15 cellular contexts compared by ENCODE assay signal in the genomic region with DNA sequence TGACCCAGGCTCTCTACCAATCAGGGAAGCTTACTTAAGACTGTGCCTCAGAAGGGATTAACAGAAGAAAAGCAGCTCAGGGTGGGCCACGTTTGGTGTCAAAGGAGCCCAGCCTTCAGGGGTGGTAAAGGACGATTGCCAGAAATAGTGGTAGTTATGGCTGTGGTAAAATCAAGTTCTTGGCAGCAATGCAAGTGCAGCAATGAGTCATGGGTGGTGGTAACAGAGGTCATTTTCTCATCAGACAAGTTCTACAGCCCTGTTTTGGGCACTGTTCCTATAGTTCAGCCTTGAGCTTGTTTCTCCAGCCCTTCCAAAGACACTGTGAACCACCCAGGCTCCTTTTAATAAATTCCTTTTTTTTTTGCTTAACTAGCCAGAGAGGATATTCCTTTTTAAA.
DNase-seq lines count a peak whose midpoint lies in the region; ATAC-seq, FAIRE-seq and TF ChIP-seq lines count a peak whose summit lies in the region.
"Had no signal": no experiment of that assay in that cellular context is flagged by ENCODE, and none has a peak within 500 bp of the region (broad histone marks: within the 10 kb centered on the region; RNA-seq: fewer than 3 reads in every experiment).

No MANE protein-coding gene starts in this region.

- H4K20me1 ChIP-seq in PC-9 (ENCODE audit: insufficient read depth) (no peaks in the 10 kb centered on the region), endothelial cell of umbilical vein (replicated peaks; ENCODE audit: control insufficient read depth, extremely low read depth, insufficient read depth, low read length) (no peaks in the 10 kb centered on the region)

- no peak overlapping the region for H2AFZ ChIP-seq in PC-9
- H2AFZ ChIP-seq in endothelial cell of umbilical vein (ENCODE audit: low read depth, low read length): no peak overlapping the region

- H3K9me2 ChIP-seq in PC-9 (ENCODE audit: insufficient read depth): no peaks in the 10 kb centered on the region

- TF ChIP-seq POLR2A in endothelial cell of umbilical vein (IDR thresholded peaks at IDR 0.05; ENCODE audit: low read depth, low read length) (no peak), prostate gland (IDR thresholded peaks at IDR 0.05) (no peak)

- H3K27ac ChIP-seq in PC-9 (peak overlapping the region; percentile 32; the same call in 1 of the 2 replicates), endothelial cell of umbilical vein (ENCODE audit: insufficient read depth, low read depth, low read length) (no peak overlapping the region), prostate gland (no peak overlapping the region)
- H3K27ac ChIP-seq: right atrium auricular region had no signal

- DNase-seq in ELR (ENCODE audit: low read depth) (peak; percentile 42), PC-9 (peak; percentile 37 to 62), endothelial cell of umbilical vein (ENCODE audit: low read depth, low spot score) (peak; percentile 1), prostate gland (ENCODE audit: low spot score) (peak; percentile 65), SKM-1 (lab: John Stamatoyannopoulos, UW; ENCODE audit: unreplicated experiment) (no peak), D721Med (ENCODE audit: insufficient read length, low spot score) (no peak)
- DNase-seq: activated CD4-positive, CD25-positive, alpha-beta regulatory T cell; CD8-positive, alpha-beta memory T cell; KG1; midbrain had no signal

- H3K9ac ChIP-seq in endothelial cell of umbilical vein (replicated peaks; ENCODE audit: extremely low read depth, insufficient read depth, low read length): no peak overlapping the region

- H3K4me1 ChIP-seq in PC-9 (replicated peaks; ENCODE audit: insufficient read depth) (peaks cover 10% of the 10 kb centered on the region), endothelial cell of umbilical vein (ENCODE audit: control insufficient read depth, extremely low read depth, insufficient read depth, low read length) (no peaks in the 10 kb centered on the region), prostate gland (replicated peaks) (no peaks in the 10 kb centered on the region)
- H3K4me1 ChIP-seq: right atrium auricular region had no signal

- FAIRE-seq in endothelial cell of umbilical vein (lab: Jason Lieb, UNC) (no peak), D721Med (lab: Jason Lieb, UNC) (no peak)
- FAIRE-seq: H1 had no signal

- H3K27me3 ChIP-seq in PC-9 (ENCODE audit: insufficient read depth, low read depth): no peaks in the 10 kb centered on the region
- H3K27me3 ChIP-seq in endothelial cell of umbilical vein (ENCODE audit: control insufficient read depth in 2 of 2, insufficient read depth in 2 of 2, low read length in 2 of 2): no peaks in the 10 kb centered on the region
- no peaks in the 10 kb centered on the region for H3K27me3 ChIP-seq in prostate gland (replicated peaks; ENCODE audit: insufficient read depth)
- H3K27me3 ChIP-seq: right atrium auricular region had no signal

- BruUV-seq in PC-9 (replicated peaks; lab: Mats Ljungman, UMichigan): no TSS peak
- no TSS peak for BruUV-seq in endothelial cell of umbilical vein (replicated peaks; lab: Mats Ljungman, UMichigan)

- no peaks in the 10 kb centered on the region for H3K79me2 ChIP-seq in PC-9 (ENCODE audit: low read depth)
- no peaks in the 10 kb centered on the region for H3K79me2 ChIP-seq in endothelial cell of umbilical vein (ENCODE audit: control insufficient read depth, insufficient read depth, low read length)

- no peak for ATAC-seq in HG03571 (IDR thresholded peaks at IDR 0.05; ENCODE audit: unreplicated experiment)
- ATAC-seq in GM18909 (IDR thresholded peaks at IDR 0.05; ENCODE audit: poor library complexity, unreplicated experiment): no peak
- ATAC-seq: Panc1 had no signal

- no peaks in the 10 kb centered on the region for H3K36me3 ChIP-seq in PC-9 (ENCODE audit: low read depth)
- no peaks in the 10 kb centered on the region for H3K36me3 ChIP-seq in endothelial cell of umbilical vein (ENCODE audit: control insufficient read depth in 2 of 2, extremely low read depth in 1 of 2, insufficient read depth in 2 of 2, low read length in 2 of 2)
- no peaks in the 10 kb centered on the region for H3K36me3 ChIP-seq in prostate gland
- H3K36me3 ChIP-seq: right atrium auricular region had no signal

- H3F3A ChIP-seq in PC-9 (ENCODE audit: insufficient read depth, low read depth): no peaks in the 10 kb centered on the region

- H3K9me3 ChIP-seq in PC-9 (ENCODE audit: insufficient read depth, low read depth) (no peaks in the 10 kb centered on the region), endothelial cell of umbilical vein (replicated peaks; ENCODE audit: control insufficient read depth, insufficient read depth, low read length) (no peaks in the 10 kb centered on the region), prostate gland (no peaks in the 10 kb centered on the region)
- H3K9me3 ChIP-seq: right atrium auricular region had no signal

- H3K9me1 ChIP-seq in endothelial cell of umbilical vein (replicated peaks; ENCODE audit: control insufficient read depth, extremely low read depth, insufficient read depth, low read length): no peaks in the 10 kb centered on the region

- CTCF ChIA-PET in PC-9 (lab: Charles Lee) (interaction anchor here (0.5 kb wide), 1 partner anchor 265 kb away, joined by 3 read pairs; no protein-coding TSS in a partner anchor), endothelial cell of umbilical vein (lab: Charles Lee) (no interaction called here)

- intact Hi-C loops in PC-9 (cut with micrococcal nuclease; ENCODE audit: unreplicated experiment): no loop called here
- intact Hi-C loops in endothelial cell of umbilical vein (cut with micrococcal nuclease): no loop called here
- intact Hi-C loops in prostate gland (cut with DNase I): no loop called here

- TF ChIP-seq CTCF in PC-9 (conservative IDR thresholded peaks at IDR 0.05): no peak
- no peak for TF ChIP-seq CTCF in endothelial cell of umbilical vein (IDR thresholded peaks at IDR 0.05; ENCODE audit: extremely low read depth in 1 of 2, insufficient read depth in 1 of 2, low read depth in 1 of 2, low read length in 2 of 2)
- no peak for TF ChIP-seq CTCF in prostate gland (IDR thresholded peaks at IDR 0.05)
- TF ChIP-seq CTCF in D721Med (IDR thresholded peaks at IDR 0.05; ENCODE audit: insufficient read depth, missing control alignments): no peak

- POLR2A ChIA-PET in PC-9 (lab: Charles Lee; ENCODE audit: unreplicated experiment) (interaction anchor here (0.6 kb wide), 1 partner anchor 545 kb away, joined by 4 read pairs; no protein-coding TSS in a partner anchor), endothelial cell of umbilical vein (lab: Charles Lee) (no interaction called here)

- dilution Hi-C loops in endothelial cell of umbilical vein (cut with MboI; ENCODE audit: extremely low pct_ligation_motif_present, low sequenced_read_pairs): no loop called here

- WGBS in prostate gland: 5% methylated on average over 2 of the region's 2 CpGs

- H3K4me3 ChIP-seq in PC-9: no peak overlapping the region
- no peak overlapping the region for H3K4me3 ChIP-seq in endothelial cell of umbilical vein (replicated peaks in 1 of 3; ENCODE audit: insufficient read depth in 1 of 3, low read depth in 1 of 3, low read length in 3 of 3)
- no peak overlapping the region for H3K4me3 ChIP-seq in prostate gland
- H3K4me3 ChIP-seq: right atrium auricular region had no signal

- peak overlapping the region; percentile 49; the same call in 1 of the 2 replicates for H3K4me2 ChIP-seq in PC-9
- H3K4me2 ChIP-seq in endothelial cell of umbilical vein (ENCODE audit: insufficient read depth, low read length): no peak overlapping the region

TF ChIP-seq in endothelial cell of umbilical vein, 7 proteins besides CTCF, POLR2A, EP300 and RAD21:
- TF ChIP-seq GATA2 (IDR thresholded peaks at IDR 0.05; ENCODE audit: insufficient read depth, insufficient read length, low read depth, low read length): no peak
- no peak for TF ChIP-seq EZH2 (IDR thresholded peaks at IDR 0.05; ENCODE audit: borderline replicate concordance, low read depth, low read length, severe bottlenecking)
- TF ChIP-seq POLR2AphosphoS5 (IDR thresholded peaks at IDR 0.05; ENCODE audit: insufficient read depth, low read depth, low read length): no peak
- TF ChIP-seq, protein P1, sequence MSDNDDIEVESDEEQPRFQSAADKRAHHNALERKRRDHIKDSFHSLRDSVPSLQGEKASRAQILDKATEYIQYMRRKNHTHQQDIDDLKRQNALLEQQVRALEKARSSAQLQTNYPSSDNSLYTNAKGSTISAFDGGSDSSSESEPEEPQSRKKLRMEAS (IDR thresholded peaks at IDR 0.05; ENCODE audit: insufficient read depth, insufficient read length): no peak
- TF ChIP-seq FOS (IDR thresholded peaks at IDR 0.05; ENCODE audit: borderline replicate concordance, insufficient read depth, low read length): no peak
- TF ChIP-seq JUN (IDR thresholded peaks at IDR 0.05; ENCODE audit: borderline replicate concordance, insufficient read depth, insufficient read length, low read depth): no peak
- TF ChIP-seq MYC (IDR thresholded peaks at IDR 0.05; ENCODE audit: low read depth, low read length): no peak
TF ChIP-seq in endothelial cell of umbilical vein: peak in this region for 0.

Comparison
In these comparisons a context has a peak if more than half of its experiments do, and no peak if none do; other contexts are left out.
1. DNase-seq: peak in ELR (single experiment), PC-9 (2 of 2), endothelial cell of umbilical vein (single experiment) and prostate gland (single experiment); none in SKM-1 (single experiment) and D721Med (single experiment).